In the genomic region with DNA sequence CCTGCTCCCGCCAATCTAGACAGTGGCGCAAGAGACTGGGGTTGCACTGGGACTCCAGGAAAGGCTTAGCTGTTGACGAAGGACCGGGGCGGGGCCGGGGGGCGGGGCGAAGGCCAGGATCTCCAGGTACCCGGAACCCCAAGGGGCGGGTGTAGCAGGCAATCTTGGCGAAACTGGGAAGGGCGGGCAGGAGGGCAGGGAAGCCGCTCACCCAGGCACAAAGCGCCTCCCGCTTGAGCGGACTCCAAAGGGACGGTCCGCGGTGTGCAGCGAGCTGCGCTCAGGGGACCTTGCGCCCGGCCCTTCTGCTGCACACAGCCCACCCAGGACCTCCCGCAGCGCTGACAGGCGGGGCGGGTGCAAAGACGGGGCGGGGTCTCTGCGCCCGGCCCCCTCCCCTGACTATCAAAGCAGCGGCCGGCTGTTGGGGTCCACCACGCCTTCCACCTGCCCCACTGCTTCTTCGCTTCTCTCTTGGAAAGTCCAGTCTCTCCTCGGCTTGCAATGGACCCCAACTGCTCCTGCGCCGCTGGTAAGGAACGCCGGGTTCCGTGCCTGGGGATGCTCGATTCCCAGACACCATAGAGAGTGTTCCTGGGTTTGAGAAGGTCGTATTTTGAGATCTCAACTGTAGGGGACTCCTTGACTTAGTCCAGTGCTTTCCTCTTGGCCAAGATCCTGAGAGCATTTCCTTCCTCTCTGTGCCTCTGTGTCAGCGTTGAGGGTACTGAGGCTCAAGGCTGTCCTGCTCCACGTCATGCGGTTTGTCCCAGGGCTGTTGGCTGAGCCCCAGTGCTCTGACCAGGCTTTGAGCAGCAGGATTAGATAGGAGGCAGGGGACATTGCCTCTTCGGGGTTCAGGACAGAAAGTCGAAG, we compare ENCODE assay signal across 1 cellular context.
TF ChIP-seq lines count a peak whose summit lies in the region.

A gene (plus strand): TSS at position 405 of the 876 bp plus-strand sequence. CDS start 100 bp downstream, at position 505.

TF ChIP-seq in HepG2, 621 proteins besides CTCF, POLR2A, EP300 and RAD21 (continued from another document and continues in another):
- TF ChIP-seq, protein P1, sequence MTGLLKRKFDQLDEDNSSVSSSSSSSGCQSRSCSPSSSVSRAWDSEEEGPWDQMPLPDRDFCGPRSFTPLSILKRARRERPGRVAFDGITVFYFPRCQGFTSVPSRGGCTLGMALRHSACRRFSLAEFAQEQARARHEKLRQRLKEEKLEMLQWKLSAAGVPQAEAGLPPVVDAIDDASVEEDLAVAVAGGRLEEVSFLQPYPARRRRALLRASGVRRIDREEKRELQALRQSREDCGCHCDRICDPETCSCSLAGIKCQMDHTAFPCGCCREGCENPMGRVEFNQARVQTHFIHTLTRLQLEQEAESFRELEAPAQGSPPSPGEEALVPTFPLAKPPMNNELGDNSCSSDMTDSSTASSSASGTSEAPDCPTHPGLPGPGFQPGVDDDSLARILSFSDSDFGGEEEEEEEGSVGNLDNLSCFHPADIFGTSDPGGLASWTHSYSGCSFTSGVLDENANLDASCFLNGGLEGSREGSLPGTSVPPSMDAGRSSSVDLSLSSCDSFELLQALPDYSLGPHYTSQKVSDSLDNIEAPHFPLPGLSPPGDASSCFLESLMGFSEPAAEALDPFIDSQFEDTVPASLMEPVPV (CRISPR knock-in tag; IDR thresholded peaks at IDR 0.05) = 0 out of 2 replicates have a peak, but pooled peaks have one; percentile 36
- TF ChIP-seq ZNF746 (CRISPR knock-in tag; IDR thresholded peaks at IDR 0.05) (no peak), ZNF788 (CRISPR knock-in tag; IDR thresholded peaks at IDR 0.05; ENCODE audit: borderline replicate concordance) (peak; percentile 61; the same call in 1 of the 2 replicates), MZF1 (CRISPR knock-in tag; IDR thresholded peaks at IDR 0.05; ENCODE audit: borderline replicate concordance) (no peak), YEATS4 (CRISPR knock-in tag; IDR thresholded peaks at IDR 0.05; ENCODE audit: borderline replicate concordance) (peak; percentile 78; the same call in 1 of the 2 replicates), ZFP37 (CRISPR knock-in tag; IDR thresholded peaks at IDR 0.05; ENCODE audit: borderline replicate concordance) (0 out of 2 replicates have a peak, but pooled peaks have one; percentile 63), NONO (IDR thresholded peaks at IDR 0.05) (no peak), NONO (CRISPR knock-in tag; conservative IDR thresholded peaks at IDR 0.05) (peak; percentile 22), PCBP1 (IDR thresholded peaks at IDR 0.05; ENCODE audit: borderline replicate concordance, low read depth, low read length) (no peak), ZNF546 (CRISPR knock-in tag; conservative IDR thresholded peaks at IDR 0.05) (0 out of 2 replicates have a peak, but pooled peaks have one; percentile 67), ZNF143 (CRISPR knock-in tag; IDR thresholded peaks at IDR 0.05) (peak; percentile 15; the same call in 1 of the 2 replicates), RCOR2 (CRISPR knock-in tag; IDR thresholded peaks at IDR 0.05) (0 out of 2 replicates have a peak, but pooled peaks have one; percentile 19), XBP1 (CRISPR knock-in tag; IDR thresholded peaks at IDR 0.05) (no peak), ZNF563 (CRISPR knock-in tag; IDR thresholded peaks at IDR 0.05) (peak; percentile 76; the same call in 1 of the 2 replicates), HIVEP1 (CRISPR knock-in tag; IDR thresholded peaks at IDR 0.05) (peak; percentile 73; the same call in 1 of the 2 replicates), HMG20A (CRISPR knock-in tag; IDR thresholded peaks at IDR 0.05; ENCODE audit: borderline replicate concordance) (no peak), TRIM24 (CRISPR knock-in tag; IDR thresholded peaks at IDR 0.05) (peak; percentile 31; the same call in 1 of the 2 replicates), ZNF333 (CRISPR knock-in tag; IDR thresholded peaks at IDR 0.05; ENCODE audit: borderline replicate concordance) (peak; percentile 75), SSRP1 (CRISPR knock-in tag; IDR thresholded peaks at IDR 0.05) (no peak), GABPB1 (CRISPR knock-in tag; IDR thresholded peaks at IDR 0.05) (peak; percentile 69; the same call in 1 of the 2 replicates), ZNF766 (CRISPR knock-in tag; IDR thresholded peaks at IDR 0.05; ENCODE audit: borderline replicate concordance) (0 out of 2 replicates have a peak, but pooled peaks have one; percentile 36), ZNF776 (CRISPR knock-in tag; IDR thresholded peaks at IDR 0.05) (peak; percentile 69; the same call in 1 of the 2 replicates), HMG20B (CRISPR knock-in tag; conservative IDR thresholded peaks at IDR 0.05) (peak; percentile 38; the same call in 1 of the 2 replicates), ZFP1 (CRISPR knock-in tag; IDR thresholded peaks at IDR 0.05) (0 out of 2 replicates have a peak, but pooled peaks have one; percentile 22), GABPA (IDR thresholded peaks at IDR 0.05; ENCODE audit: low read depth, low read length) (no peak), GABPA (CRISPR knock-in tag; IDR thresholded peaks at IDR 0.05; ENCODE audit: low read depth) (0 out of 2 replicates have a peak, but pooled peaks have one; percentile 36), LCORL (IDR thresholded peaks at IDR 0.05) (no peak), LCORL (CRISPR knock-in tag; IDR thresholded peaks at IDR 0.05) (peak; percentile 31; the same call in 1 of the 2 replicates), POGZ (CRISPR knock-in tag; IDR thresholded peaks at IDR 0.05) (peak; percentile 74), NCOA2 (CRISPR knock-in tag; IDR thresholded peaks at IDR 0.05) (no peak; the same call in 1 of the 2 replicates), ZNF589 (CRISPR knock-in tag; conservative IDR thresholded peaks at IDR 0.05) (0 out of 2 replicates have a peak, but pooled peaks have one; percentile 42), XRCC5 (optimal IDR thresholded peaks at IDR 0.05; ENCODE audit: low read length) (peak; percentile 62), ZSCAN20 (CRISPR knock-in tag; IDR thresholded peaks at IDR 0.05; ENCODE audit: borderline replicate concordance) (0 out of 2 replicates have a peak, but pooled peaks have one; percentile 35), ZNF780A (CRISPR knock-in tag; IDR thresholded peaks at IDR 0.05) (no peak), FOXA3 (CRISPR knock-in tag; IDR thresholded peaks at IDR 0.05) (0 out of 2 replicates have a peak, but pooled peaks have one; percentile 18), FOXK1 (CRISPR knock-in tag; IDR thresholded peaks at IDR 0.05; ENCODE audit: borderline replicate concordance, low read depth) (peak; percentile 52; the same call in 1 of the 2 replicates), CENPT (CRISPR knock-in tag; IDR thresholded peaks at IDR 0.05; ENCODE audit: low read depth) (no peak), SKI (IDR thresholded peaks at IDR 0.05; ENCODE audit: partially characterized antibody) (no peak), ZNF598 (CRISPR knock-in tag; IDR thresholded peaks at IDR 0.05; ENCODE audit: borderline replicate concordance) (peak; percentile 37; the same call in 1 of the 2 replicates), FLYWCH1 (CRISPR knock-in tag; IDR thresholded peaks at IDR 0.05) (no peak), TMF1 (CRISPR knock-in tag; IDR thresholded peaks at IDR 0.05; ENCODE audit: low read depth) (0 out of 2 replicates have a peak, but pooled peaks have one; percentile 0), PITX1 (CRISPR knock-in tag; IDR thresholded peaks at IDR 0.05) (0 out of 2 replicates have a peak, but pooled peaks have one; percentile 23), WIZ (CRISPR knock-in tag; IDR thresholded peaks at IDR 0.05) (0 out of 2 replicates have a peak, but pooled peaks have one; percentile 41), MEIS1 (CRISPR knock-in tag; IDR thresholded peaks at IDR 0.05; ENCODE audit: borderline replicate concordance) (0 out of 2 replicates have a peak, but pooled peaks have one; percentile 14), SP4 (CRISPR knock-in tag; IDR thresholded peaks at IDR 0.05) (peak; percentile 74), DNMT3B (CRISPR knock-in tag; conservative IDR thresholded peaks at IDR 0.05) (no peak), ZC3H13 (CRISPR knock-in tag; IDR thresholded peaks at IDR 0.05) (peak; percentile 62; the same call in 1 of the 2 replicates)
- TF ChIP-seq, protein P2, sequence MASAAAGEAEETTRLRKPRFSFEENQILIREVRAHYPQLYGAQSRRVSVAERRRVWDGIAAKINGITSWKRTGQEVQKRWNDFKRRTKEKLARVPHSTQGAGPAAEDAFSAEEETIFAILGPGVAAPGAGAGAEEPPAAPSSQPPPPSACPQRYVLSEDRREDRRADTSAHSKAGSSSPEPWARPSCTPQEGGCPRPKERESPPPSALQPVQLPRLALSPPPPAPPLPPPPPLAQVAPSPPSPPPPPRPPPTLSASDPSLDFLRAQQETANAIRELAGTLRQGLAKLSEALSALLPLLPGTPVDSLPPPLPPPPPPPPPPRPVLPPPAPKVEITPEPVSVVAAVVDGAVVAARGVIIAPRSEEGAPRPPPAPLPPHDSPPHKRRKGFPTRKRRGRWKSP (CRISPR knock-in tag; IDR thresholded peaks at IDR 0.05) = peak; percentile 91
- TF ChIP-seq, protein P3, sequence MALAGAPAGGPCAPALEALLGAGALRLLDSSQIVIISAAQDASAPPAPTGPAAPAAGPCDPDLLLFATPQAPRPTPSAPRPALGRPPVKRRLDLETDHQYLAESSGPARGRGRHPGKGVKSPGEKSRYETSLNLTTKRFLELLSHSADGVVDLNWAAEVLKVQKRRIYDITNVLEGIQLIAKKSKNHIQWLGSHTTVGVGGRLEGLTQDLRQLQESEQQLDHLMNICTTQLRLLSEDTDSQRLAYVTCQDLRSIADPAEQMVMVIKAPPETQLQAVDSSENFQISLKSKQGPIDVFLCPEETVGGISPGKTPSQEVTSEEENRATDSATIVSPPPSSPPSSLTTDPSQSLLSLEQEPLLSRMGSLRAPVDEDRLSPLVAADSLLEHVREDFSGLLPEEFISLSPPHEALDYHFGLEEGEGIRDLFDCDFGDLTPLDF (CRISPR knock-in tag; IDR thresholded peaks at IDR 0.05) = 0 out of 2 replicates have a peak, but pooled peaks have one; percentile 41
- TF ChIP-seq, protein P4, sequence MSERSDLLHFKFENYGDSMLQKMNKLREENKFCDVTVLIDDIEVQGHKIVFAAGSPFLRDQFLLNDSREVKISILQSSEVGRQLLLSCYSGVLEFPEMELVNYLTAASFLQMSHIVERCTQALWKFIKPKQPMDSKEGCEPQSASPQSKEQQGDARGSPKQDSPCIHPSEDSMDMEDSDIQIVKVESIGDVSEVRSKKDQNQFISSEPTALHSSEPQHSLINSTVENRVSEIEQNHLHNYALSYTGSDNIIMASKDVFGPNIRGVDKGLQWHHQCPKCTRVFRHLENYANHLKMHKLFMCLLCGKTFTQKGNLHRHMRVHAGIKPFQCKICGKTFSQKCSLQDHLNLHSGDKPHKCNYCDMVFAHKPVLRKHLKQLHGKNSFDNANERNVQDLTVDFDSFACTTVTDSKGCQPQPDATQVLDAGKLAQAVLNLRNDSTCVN (CRISPR knock-in tag; IDR thresholded peaks at IDR 0.05; ENCODE audit: borderline replicate concordance) = 0 out of 2 replicates have a peak, but pooled peaks have one; percentile 24
- TF ChIP-seq, protein P5, sequence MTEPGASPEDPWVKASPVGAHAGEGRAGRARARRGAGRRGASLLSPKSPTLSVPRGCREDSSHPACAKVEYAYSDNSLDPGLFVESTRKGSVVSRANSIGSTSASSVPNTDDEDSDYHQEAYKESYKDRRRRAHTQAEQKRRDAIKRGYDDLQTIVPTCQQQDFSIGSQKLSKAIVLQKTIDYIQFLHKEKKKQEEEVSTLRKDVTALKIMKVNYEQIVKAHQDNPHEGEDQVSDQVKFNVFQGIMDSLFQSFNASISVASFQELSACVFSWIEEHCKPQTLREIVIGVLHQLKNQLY (CRISPR knock-in tag; IDR thresholded peaks at IDR 0.05) = no peak
- TF ChIP-seq, protein P6, sequence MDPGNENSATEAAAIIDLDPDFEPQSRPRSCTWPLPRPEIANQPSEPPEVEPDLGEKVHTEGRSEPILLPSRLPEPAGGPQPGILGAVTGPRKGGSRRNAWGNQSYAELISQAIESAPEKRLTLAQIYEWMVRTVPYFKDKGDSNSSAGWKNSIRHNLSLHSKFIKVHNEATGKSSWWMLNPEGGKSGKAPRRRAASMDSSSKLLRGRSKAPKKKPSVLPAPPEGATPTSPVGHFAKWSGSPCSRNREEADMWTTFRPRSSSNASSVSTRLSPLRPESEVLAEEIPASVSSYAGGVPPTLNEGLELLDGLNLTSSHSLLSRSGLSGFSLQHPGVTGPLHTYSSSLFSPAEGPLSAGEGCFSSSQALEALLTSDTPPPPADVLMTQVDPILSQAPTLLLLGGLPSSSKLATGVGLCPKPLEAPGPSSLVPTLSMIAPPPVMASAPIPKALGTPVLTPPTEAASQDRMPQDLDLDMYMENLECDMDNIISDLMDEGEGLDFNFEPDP (CRISPR knock-in tag; conservative IDR thresholded peaks at IDR 0.05) = 0 out of 2 replicates have a peak, but pooled peaks have one; percentile 75
- TF ChIP-seq, protein P7, sequence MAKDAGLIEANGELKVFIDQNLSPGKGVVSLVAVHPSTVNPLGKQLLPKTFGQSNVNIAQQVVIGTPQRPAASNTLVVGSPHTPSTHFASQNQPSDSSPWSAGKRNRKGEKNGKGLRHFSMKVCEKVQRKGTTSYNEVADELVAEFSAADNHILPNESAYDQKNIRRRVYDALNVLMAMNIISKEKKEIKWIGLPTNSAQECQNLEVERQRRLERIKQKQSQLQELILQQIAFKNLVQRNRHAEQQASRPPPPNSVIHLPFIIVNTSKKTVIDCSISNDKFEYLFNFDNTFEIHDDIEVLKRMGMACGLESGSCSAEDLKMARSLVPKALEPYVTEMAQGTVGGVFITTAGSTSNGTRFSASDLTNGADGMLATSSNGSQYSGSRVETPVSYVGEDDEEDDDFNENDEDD (CRISPR knock-in tag; IDR thresholded peaks at IDR 0.05; ENCODE audit: borderline replicate concordance) = 0 out of 2 replicates have a peak, but pooled peaks have one; percentile 89
- TF ChIP-seq, protein P8, sequence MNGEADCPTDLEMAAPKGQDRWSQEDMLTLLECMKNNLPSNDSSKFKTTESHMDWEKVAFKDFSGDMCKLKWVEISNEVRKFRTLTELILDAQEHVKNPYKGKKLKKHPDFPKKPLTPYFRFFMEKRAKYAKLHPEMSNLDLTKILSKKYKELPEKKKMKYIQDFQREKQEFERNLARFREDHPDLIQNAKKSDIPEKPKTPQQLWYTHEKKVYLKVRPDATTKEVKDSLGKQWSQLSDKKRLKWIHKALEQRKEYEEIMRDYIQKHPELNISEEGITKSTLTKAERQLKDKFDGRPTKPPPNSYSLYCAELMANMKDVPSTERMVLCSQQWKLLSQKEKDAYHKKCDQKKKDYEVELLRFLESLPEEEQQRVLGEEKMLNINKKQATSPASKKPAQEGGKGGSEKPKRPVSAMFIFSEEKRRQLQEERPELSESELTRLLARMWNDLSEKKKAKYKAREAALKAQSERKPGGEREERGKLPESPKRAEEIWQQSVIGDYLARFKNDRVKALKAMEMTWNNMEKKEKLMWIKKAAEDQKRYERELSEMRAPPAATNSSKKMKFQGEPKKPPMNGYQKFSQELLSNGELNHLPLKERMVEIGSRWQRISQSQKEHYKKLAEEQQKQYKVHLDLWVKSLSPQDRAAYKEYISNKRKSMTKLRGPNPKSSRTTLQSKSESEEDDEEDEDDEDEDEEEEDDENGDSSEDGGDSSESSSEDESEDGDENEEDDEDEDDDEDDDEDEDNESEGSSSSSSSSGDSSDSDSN (CRISPR knock-in tag; IDR thresholded peaks at IDR 0.05) = peak; percentile 46; the same call in 1 of the 2 replicates
- TF ChIP-seq, protein P9, sequence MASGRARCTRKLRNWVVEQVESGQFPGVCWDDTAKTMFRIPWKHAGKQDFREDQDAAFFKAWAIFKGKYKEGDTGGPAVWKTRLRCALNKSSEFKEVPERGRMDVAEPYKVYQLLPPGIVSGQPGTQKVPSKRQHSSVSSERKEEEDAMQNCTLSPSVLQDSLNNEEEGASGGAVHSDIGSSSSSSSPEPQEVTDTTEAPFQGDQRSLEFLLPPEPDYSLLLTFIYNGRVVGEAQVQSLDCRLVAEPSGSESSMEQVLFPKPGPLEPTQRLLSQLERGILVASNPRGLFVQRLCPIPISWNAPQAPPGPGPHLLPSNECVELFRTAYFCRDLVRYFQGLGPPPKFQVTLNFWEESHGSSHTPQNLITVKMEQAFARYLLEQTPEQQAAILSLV (CRISPR knock-in tag; IDR thresholded peaks at IDR 0.05; ENCODE audit: borderline replicate concordance) = peak; percentile 85; the same call in 1 of the 2 replicates
